In genomic region chr12:111406474-111407370, GRCh38 we compare ENCODE assay signal across 8 cellular contexts. TPM values are rescaled to one million over a fixed set of nuclear protein-coding genes. Genes with fewer than 3 reads are reported as not detected.
A peak's percentile ranks its signal among the peaks of the same experiment; 100 is the strongest.
DNase-seq lines count a peak whose midpoint lies in the region; ATAC-seq and TF ChIP-seq lines count a peak whose summit lies in the region.

No MANE protein-coding gene starts in this region.

- H3K27ac ChIP-seq in HL-60 (replicated peaks) (peak overlapping the region; percentile 89), muscle layer of duodenum (ENCODE audit: low read length) (peak overlapping the region; percentile 65), tibial nerve (peak overlapping the region; percentile 71 to 95 (median 92))

- peak in 1 of 2 experiments; percentile 65 for DNase-seq in HL-60 (ENCODE audit: low read depth in 1 of 2, low spot score in 1 of 2)
- DNase-seq in WTC11 (ENCODE audit: low spot score), result no peak
- peak; percentile 51 for DNase-seq in effector CD4-positive, alpha-beta T cell
- DNase-seq in tibial nerve (ENCODE audit: low spot score in 2 of 2), result no peak
- no peak for DNase-seq in NK-92 treated with Interleukin-12 subunit alpha and Interleukin-12 subunit beta, amount 100 ng/mL, for 24 hours (lab: John Stamatoyannopoulos, UW)
- DNase-seq in D341Med (ENCODE audit: low spot score), result no peak
- no peak for DNase-seq in HPDE6-E6E7 (ENCODE audit: extremely low spot score)

- H3K4me3 Mint-ChIP-seq in WTC11, result peak overlapping the region; percentile 80

- no peaks in the 10 kb centered on the region for H3K36me3 Mint-ChIP-seq in WTC11

- peaks cover 20 to 69% of the 10 kb centered on the region in 2 donors for H3K4me1 ChIP-seq in muscle layer of duodenum (ENCODE audit: control insufficient read depth in 1 of 2, insufficient read depth in 2 of 2, low read length in 2 of 2)
- peaks cover 0 to 78% (median 57%) of the 10 kb centered on the region in 4 donors for H3K4me1 ChIP-seq in tibial nerve

- H3K27ac Mint-ChIP-seq in WTC11, result peak overlapping the region; percentile 68; the same call in 1 of the 2 replicates

- CTCF ChIA-PET in WTC11 (lab: Charles Lee), result interaction anchor here (1.1 to 2.8 kb wide), 2 partner anchors 18 to 45 kb away, joined by 4 to 14 read pairs; no protein-coding TSS in a partner anchor

- TF ChIP-seq EP300 in tibial nerve (IDR thresholded peaks at IDR 0.05), result peak in 1 of 2 donors; percentile 69

- H3K27me3 ChIP-seq in HL-60 (ENCODE audit: insufficient read depth, poor library complexity, severe bottlenecking) (no peaks in the 10 kb centered on the region), muscle layer of duodenum (ENCODE audit: low read depth, low read length) (no peaks in the 10 kb centered on the region), tibial nerve (no peaks in the 10 kb centered on the region)

- peak overlapping the region; percentile 95 for H3K4me3 ChIP-seq in HL-60 (replicated peaks; ENCODE audit: insufficient read depth, low read length)
- H3K4me3 ChIP-seq in muscle layer of duodenum (ENCODE audit: low read depth in 1 of 2, low read length in 2 of 2), result peak overlapping the region; percentile 66 to 96
- H3K4me3 ChIP-seq in tibial nerve, result peak overlapping the region; percentile 64 to 98 (median 89)

- H3K9me3 ChIP-seq in muscle layer of duodenum (ENCODE audit: control insufficient read depth in 1 of 2, low read length in 2 of 2) (no peaks in the 10 kb centered on the region), tibial nerve (no peaks in the 10 kb centered on the region)

- 12 to 13% methylated on average over 20 to 22 of the region's 32 CpGs for WGBS in tibial nerve, 2 donors

- H3K27me3 Mint-ChIP-seq in WTC11 (ENCODE audit: low read depth), result 0 out of 2 replicates have a peak, but pooled peaks cover 2% of the 10 kb centered on the region

- TF ChIP-seq CTCF in HL-60 (IDR thresholded peaks at IDR 0.05; ENCODE audit: insufficient read depth, low read length) (no peak), WTC11 (IDR thresholded peaks at IDR 0.05) (no peak), tibial nerve (IDR thresholded peaks at IDR 0.05) (no peak)

- H3K36me3 ChIP-seq in muscle layer of duodenum (ENCODE audit: control insufficient read depth in 1 of 2, insufficient read depth in 2 of 2, low read length in 2 of 2), result peaks cover 0 to 8% of the 10 kb centered on the region in 2 donors
- no peaks in the 10 kb centered on the region for H3K36me3 ChIP-seq in tibial nerve

- ATAC-seq in WTC11, result no peak

- H3K4me1 Mint-ChIP-seq in WTC11, result peaks cover 60% of the 10 kb centered on the region

- peak in 1 of 2 donors; percentile 22 for TF ChIP-seq POLR2A in tibial nerve (IDR thresholded peaks at IDR 0.05)

- H3K9me3 Mint-ChIP-seq in WTC11, result no peaks in the 10 kb centered on the region

- POLR2A ChIA-PET in WTC11 (lab: Charles Lee), result interaction anchor here (1.1 kb wide), 1 partner anchor 23 kb away, joined by 3 read pairs; no protein-coding TSS in a partner anchor

TF ChIP-seq in WTC11, 78 proteins besides CTCF, POLR2A, EP300 and RAD21:
- TF ChIP-seq MAX (CRISPR knock-in tag; IDR thresholded peaks at IDR 0.05), result 0 out of 2 replicates have a peak, but pooled peaks have one; percentile 37
- TF ChIP-seq ATF3 (CRISPR knock-in tag; conservative IDR thresholded peaks at IDR 0.05), result no peak
- 0 out of 2 replicates have a peak, but pooled peaks have one; percentile 10 for TF ChIP-seq ZBTB21 (CRISPR knock-in tag; IDR thresholded peaks at IDR 0.05; ENCODE audit: borderline replicate concordance)
- no peak for TF ChIP-seq PRRX2 (CRISPR knock-in tag; IDR thresholded peaks at IDR 0.05)
- TF ChIP-seq IRF1 (CRISPR knock-in tag; IDR thresholded peaks at IDR 0.05), result peak; percentile 54; the same call in 1 of the 2 replicates
- no peak for TF ChIP-seq ZNF263 (CRISPR knock-in tag; IDR thresholded peaks at IDR 0.05; ENCODE audit: low read depth)

RNA-seq across cellular contexts. Expression of gene SH2B3, which starts 1.0 kb away (rescaled TPM):
- total RNA-seq in WTC11 (2021), result 20.5 to 31.8 TPM (median 20.7 TPM) in 3 replicates
- 10 to 100 TPM; 21.4 to 79.8 (median 36.3) TPM for total RNA-seq in tibial nerve

RNA-seq across cellular contexts. Expression of gene PHETA1, which starts 37.8 kb away (rescaled TPM):
- total RNA-seq in WTC11 (2021) (12.4 to 18.6 TPM (median 14.9 TPM) in 3 replicates), tibial nerve (10 to 100 TPM; 12.7 to 26.6 (median 18.3) TPM)
